In the genomic region with DNA sequence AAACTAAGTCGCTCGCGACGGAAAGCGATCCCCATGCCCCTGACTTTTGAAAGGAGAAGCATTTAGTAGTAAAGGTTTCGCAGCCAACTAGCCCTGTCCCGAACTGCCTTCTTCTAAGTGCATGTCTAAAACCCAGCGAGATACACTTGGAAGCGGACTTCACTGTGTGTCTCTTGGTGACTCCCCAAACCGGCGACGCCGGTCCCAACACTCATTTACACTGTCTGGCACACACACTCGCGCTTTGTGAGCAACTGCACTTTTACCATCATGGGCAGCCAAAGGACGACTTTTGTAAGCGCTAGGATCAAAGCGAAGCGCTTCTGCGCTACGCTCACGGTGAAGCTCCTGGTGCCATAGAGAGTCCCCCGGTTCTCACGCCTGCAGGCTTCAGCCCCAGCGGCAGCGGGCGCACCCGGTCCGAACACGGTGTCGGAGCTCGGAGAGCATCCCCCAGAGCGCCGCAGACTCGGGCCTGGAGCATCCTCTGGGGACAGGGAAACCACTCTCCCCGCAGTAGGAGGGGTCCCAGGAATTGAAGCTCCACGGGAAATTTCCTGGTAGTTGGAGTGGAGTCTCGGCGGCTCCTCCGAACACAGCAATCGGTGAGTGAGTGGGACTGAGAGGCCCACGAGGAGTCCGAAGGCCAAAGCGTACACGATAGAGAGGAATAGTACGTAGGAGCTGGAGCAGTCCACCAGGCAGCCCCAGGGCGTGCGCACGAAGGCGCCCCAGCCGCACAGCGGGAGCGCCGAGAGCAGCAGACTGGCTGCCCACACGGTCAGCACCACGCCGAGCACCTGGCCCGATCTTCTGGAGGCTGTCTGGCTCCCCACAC, we compare ENCODE assay signal across 11 cellular contexts. TPM values are rescaled to one million over a fixed set of nuclear protein-coding genes. Genes with fewer than 3 reads are reported as not detected.
DNase-seq lines count a peak whose midpoint lies in the region; ATAC-seq and TF ChIP-seq lines count a peak whose summit lies in the region.
"Had no signal": no experiment of that assay in that cellular context is flagged by ENCODE, and none has a peak within 500 bp of the region (broad histone marks: within the 10 kb centered on the region; RNA-seq: fewer than 3 reads in every experiment).

No MANE protein-coding gene starts in this region.

- peak overlapping the region; percentile 0 for H3K4me2 ChIP-seq in osteoblast (ENCODE audit: insufficient read depth, low read length)

- no peak for TF ChIP-seq POLR2A in esophagus squamous epithelium (IDR thresholded peaks at IDR 0.05)

- no peaks in the 10 kb centered on the region for H3K79me2 ChIP-seq in osteoblast (ENCODE audit: insufficient read depth, low read length)

- H3K27ac Mint-ChIP-seq in CD4-positive, alpha-beta memory T cell, result no peak overlapping the region

- H3K27me3 Mint-ChIP-seq in CD4-positive, alpha-beta memory T cell, result peaks cover 13 to 26% of the 10 kb centered on the region in 2 donors

- no peak overlapping the region for H2AFZ ChIP-seq in osteoblast (ENCODE audit: low read length)

- peaks cover 0 to 7% (median 3%) of the 10 kb centered on the region in 8 donors for H3K9me3 Mint-ChIP-seq in CD4-positive, alpha-beta memory T cell

- H3K4me3 Mint-ChIP-seq in CD4-positive, alpha-beta memory T cell, result no peak overlapping the region

- H3K36me3 ChIP-seq in esophagus squamous epithelium, result no peaks in the 10 kb centered on the region
- H3K36me3 ChIP-seq in osteoblast (ENCODE audit: insufficient read depth, low read length), result no peaks in the 10 kb centered on the region
- H3K36me3 ChIP-seq in CD4-positive, alpha-beta memory T cell (ENCODE audit: insufficient read depth, low read length), result no peaks in the 10 kb centered on the region

- H3K36me3 Mint-ChIP-seq in CD4-positive, alpha-beta memory T cell, result no peaks in the 10 kb centered on the region

- peak overlapping the region in 3 of 4 donors; percentile 16 to 53 (median 26) for H3K4me3 ChIP-seq in esophagus squamous epithelium
- no peak overlapping the region for H3K4me3 ChIP-seq in osteoblast (ENCODE audit: insufficient read depth, low read length)
- no peak overlapping the region for H3K4me3 ChIP-seq in CD4-positive, alpha-beta memory T cell (ENCODE audit: low read length in 2 of 2)

- peaks cover 5 to 16% (median 8%) of the 10 kb centered on the region in 3 donors for H3K4me1 ChIP-seq in esophagus squamous epithelium
- no peaks in the 10 kb centered on the region for H3K4me1 ChIP-seq in osteoblast (ENCODE audit: insufficient read depth, low read length)
- no peaks in the 10 kb centered on the region for H3K4me1 ChIP-seq in CD4-positive, alpha-beta memory T cell (ENCODE audit: insufficient read depth, low read length)

- TF ChIP-seq CTCF in esophagus squamous epithelium (IDR thresholded peaks at IDR 0.05) (no peak), osteoblast (IDR thresholded peaks at IDR 0.05; ENCODE audit: extremely low read depth, low read depth, low read length) (no peak)

- H3K4me1 Mint-ChIP-seq in CD4-positive, alpha-beta memory T cell, result no peaks in the 10 kb centered on the region

- POLR2A ChIA-PET in CD4-positive, alpha-beta memory T cell (lab: Charles Lee; ENCODE audit: partially characterized antibody), result no interaction called here

- CTCF ChIA-PET in CD4-positive, alpha-beta memory T cell (lab: Charles Lee; ENCODE audit: partially characterized antibody), result no interaction called here

- no peaks in the 10 kb centered on the region for H4K20me1 ChIP-seq in osteoblast (ENCODE audit: insufficient read depth, low read length)

- peaks cover 0 to 35% (median 2%) of the 10 kb centered on the region in 4 donors for H3K27me3 ChIP-seq in esophagus squamous epithelium
- H3K27me3 ChIP-seq in osteoblast (ENCODE audit: insufficient read depth, low read length), result peaks cover 9% of the 10 kb centered on the region
- no peaks in the 10 kb centered on the region for H3K27me3 ChIP-seq in CD4-positive, alpha-beta memory T cell (ENCODE audit: insufficient read depth, low read length)

- H3K9me3 ChIP-seq in esophagus squamous epithelium (no peaks in the 10 kb centered on the region), osteoblast (ENCODE audit: low read depth, low read length) (no peaks in the 10 kb centered on the region)
- H3K9me3 ChIP-seq in CD4-positive, alpha-beta memory T cell (ENCODE audit: control insufficient read depth in 1 of 2, low read length in 2 of 2), result no peaks in the 10 kb centered on the region

- H3K27ac ChIP-seq in esophagus squamous epithelium, result no peak overlapping the region
- H3K27ac ChIP-seq in osteoblast (ENCODE audit: low read depth, low read length), result no peak overlapping the region
- H3K27ac ChIP-seq in CD4-positive, alpha-beta memory T cell (ENCODE audit: low read depth, low read length), result no peak overlapping the region

- no peak for ATAC-seq in GM19463 (IDR thresholded peaks at IDR 0.05; ENCODE audit: unreplicated experiment)
- ATAC-seq in HG03280 (IDR thresholded peaks at IDR 0.05; ENCODE audit: unreplicated experiment), result no peak

- WGBS in esophagus squamous epithelium, 2 donors, result 8 to 11% methylated on average over 15 to 30 of the region's 58 CpGs

- intact Hi-C loops in esophagus squamous epithelium (cut with DNase I), result no loop called here
- intact Hi-C loops in CD4-positive, alpha-beta memory T cell (cut with micrococcal nuclease), result no loop called here

- DNase-seq in COR-L47 (lab: John Stamatoyannopoulos, UW) (peak; percentile 48), NCI-H526 (lab: John Stamatoyannopoulos, UW) (peak; percentile 74 to 88), esophagus squamous epithelium (lab: John Stamatoyannopoulos, UW) (no peak), osteoblast (ENCODE audit: insufficient read length, low spot score, missing footprints) (peak; percentile 49), NCI-H1694 treated with DMSO at 0.1 percent for 48 hours (lab: John Stamatoyannopoulos, UW) (no peak)
- no peak for DNase-seq in CD4-positive, alpha-beta memory T cell
- DNase-seq: DND-41, hippocampal formation, NCI-H2029 treated with DMSO at 0.1 percent for 48 hours had no signal

RNA-seq across cellular contexts. Expression of gene GPR149, which starts 1.4 kb away (rescaled TPM):
- total RNA-seq in esophagus squamous epithelium (not detected), osteoblast (not detected in 2 replicates)
- total RNA-seq in CD4-positive, alpha-beta memory T cell, result not detected
- polyA plus RNA-seq in CD4-positive, alpha-beta memory T cell, result not detected

Comparison
In these comparisons a context has a peak if more than half of its experiments do, and no peak if none do; other contexts are left out.
1. DNase-seq: peak in COR-L47 (single experiment), NCI-H526 (2 of 2) and osteoblast (single experiment); none in esophagus squamous epithelium (single experiment), CD4-positive, alpha-beta memory T cell (0 of 5) and NCI-H1694 treated with DMSO at 0.1 percent for 48 hours (single experiment).
2. H3K4me3 ChIP-seq: peak in esophagus squamous epithelium (3 of 4); none in osteoblast (single experiment) and CD4-positive, alpha-beta memory T cell (0 of 2).